ENCODE assay signal across 21 cellular contexts in the genomic region with DNA sequence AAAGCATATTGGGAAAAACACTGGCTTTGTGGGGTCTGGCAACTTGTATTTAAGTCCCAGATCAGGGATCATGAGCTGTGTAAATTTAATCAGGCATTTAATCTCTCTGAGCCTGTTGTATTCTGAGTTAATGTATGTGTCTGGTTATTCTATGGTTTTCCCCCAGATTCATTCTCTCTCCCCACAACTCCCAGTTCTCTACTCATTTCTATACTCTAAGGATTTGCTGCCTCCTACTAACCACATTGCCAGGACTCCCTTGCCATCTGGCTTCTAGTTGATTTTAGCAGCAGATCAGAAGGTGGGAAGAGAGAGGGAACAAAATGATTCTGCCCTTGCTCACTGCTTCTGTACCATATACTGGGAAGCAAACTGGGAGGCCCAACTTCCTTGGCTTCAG. TPM values are rescaled to one million over a fixed set of nuclear protein-coding genes. Genes with fewer than 3 reads are reported as not detected.
DNase-seq lines count a peak whose midpoint lies in the region; ATAC-seq and TF ChIP-seq lines count a peak whose summit lies in the region.
"Had no signal": no experiment of that assay in that cellular context is flagged by ENCODE, and none has a peak within 500 bp of the region (broad histone marks: within the 10 kb centered on the region; RNA-seq: fewer than 3 reads in every experiment).

No MANE protein-coding gene starts in this region.

- no peak overlapping the region for H3K4me3 Mint-ChIP-seq in stimulated activated effector memory CD8-positive, alpha-beta T cell treated with anti-CD3 and anti-CD28 coated beads, Interleukin-12 subunit alpha, Interleukin-12 subunit beta, amount 100 ng/mL, for 72 hours
- no peak overlapping the region for H3K4me3 Mint-ChIP-seq in endodermal cell
- H3K4me3 Mint-ChIP-seq: activated naive CD4-positive, alpha-beta T cell treated with anti-CD3 and anti-CD28 coated beads, Interleukin-2, amount 50 U/mL, for 24 hours had no signal

- no peaks in the 10 kb centered on the region for H3K9me3 ChIP-seq in mammary epithelial cell (replicated peaks; ENCODE audit: insufficient read depth, low read length)
- no peaks in the 10 kb centered on the region for H3K9me3 ChIP-seq in breast epithelium
- H3K9me3 ChIP-seq in endodermal cell (ENCODE audit: control insufficient read depth, low read length) = no peaks in the 10 kb centered on the region
- H3K9me3 ChIP-seq: colonic mucosa, psoas muscle, stomach had no signal

- no peak for TF ChIP-seq POLR2A in breast epithelium (IDR thresholded peaks at IDR 0.05)

- H4K20me1 ChIP-seq in mammary epithelial cell (ENCODE audit: insufficient read depth, low read length) = no peaks in the 10 kb centered on the region

- H3K4me2 ChIP-seq in mammary epithelial cell (ENCODE audit: insufficient read depth, low read depth, low read length) = no peak overlapping the region

- H3K79me2 ChIP-seq in mammary epithelial cell (ENCODE audit: insufficient read depth, low read length) = no peaks in the 10 kb centered on the region

- peaks cover 17% of the 10 kb centered on the region for H3K4me1 Mint-ChIP-seq in stimulated activated effector memory CD8-positive, alpha-beta T cell treated with anti-CD3 and anti-CD28 coated beads, Interleukin-12 subunit alpha, Interleukin-12 subunit beta, amount 100 ng/mL, for 72 hours
- no peaks in the 10 kb centered on the region for H3K4me1 Mint-ChIP-seq in endodermal cell

- intact Hi-C loops in mammary epithelial cell (cut with micrococcal nuclease) = no loop called here
- intact Hi-C loops in breast epithelium (cut with DNase I; ENCODE audit: low total_unique reads) = no loop called here

- H3K27me3 Mint-ChIP-seq in endodermal cell (ENCODE audit: insufficient read depth) = no peaks in the 10 kb centered on the region
- H3K27me3 Mint-ChIP-seq: activated naive CD4-positive, alpha-beta T cell treated with anti-CD3 and anti-CD28 coated beads, Interleukin-2, amount 50 U/mL, for 24 hours had no signal

- H3K4me3 ChIP-seq in mammary epithelial cell (replicated peaks in 1 of 3; ENCODE audit: insufficient read depth in 1 of 3, low read depth in 2 of 3, low read length in 3 of 3) (no peak overlapping the region), breast epithelium (no peak overlapping the region), endodermal cell (ENCODE audit: low read length) (no peak overlapping the region)
- H3K4me3 ChIP-seq: colonic mucosa, psoas muscle, skin epidermis, stomach had no signal

- peak; percentile 60 for ATAC-seq in HG02610 (IDR thresholded peaks at IDR 0.05; ENCODE audit: unreplicated experiment)
- ATAC-seq in stimulated activated effector memory CD8-positive, alpha-beta T cell treated with anti-CD3 and anti-CD28 coated beads, Interleukin-12 subunit alpha, Interleukin-12 subunit beta, amount 100 ng/mL, for 72 hours = peak; percentile 77
- no peak for ATAC-seq in GM19397 (IDR thresholded peaks at IDR 0.05; ENCODE audit: unreplicated experiment)
- ATAC-seq: HepG2, psoas muscle had no signal

- TF ChIP-seq CTCF in mammary epithelial cell (conservative IDR thresholded peaks at IDR 0.05 in 1 of 2, IDR thresholded peaks at IDR 0.05 in 1 of 2; ENCODE audit: extremely low read depth in 1 of 2, insufficient read depth in 1 of 2, low read depth in 1 of 2, low read length in 2 of 2) (no peak), breast epithelium (IDR thresholded peaks at IDR 0.05) (no peak), endodermal cell (conservative IDR thresholded peaks at IDR 0.05) (no peak)

- CTCF ChIA-PET in mammary epithelial cell (lab: Charles Lee; ENCODE audit: low non-redundant PET) = no interaction called here

- peaks cover 8% of the 10 kb centered on the region for H3K4me1 ChIP-seq in mammary epithelial cell (ENCODE audit: insufficient read depth, low read length)
- no peaks in the 10 kb centered on the region for H3K4me1 ChIP-seq in breast epithelium
- H3K4me1 ChIP-seq in endodermal cell (ENCODE audit: control insufficient read depth, insufficient read depth, low read length) = no peaks in the 10 kb centered on the region
- H3K4me1 ChIP-seq: colonic mucosa, psoas muscle, stomach had no signal

- H3K9ac ChIP-seq in mammary epithelial cell (ENCODE audit: insufficient read depth, low read length) = no peak overlapping the region
- H3K9ac ChIP-seq in endodermal cell (ENCODE audit: extremely low read depth, low read length, poor library complexity, severe bottlenecking) = no peak overlapping the region

- H3K9me3 Mint-ChIP-seq in stimulated activated effector memory CD8-positive, alpha-beta T cell treated with anti-CD3 and anti-CD28 coated beads, Interleukin-12 subunit alpha, Interleukin-12 subunit beta, amount 100 ng/mL, for 72 hours = no peaks in the 10 kb centered on the region
- no peaks in the 10 kb centered on the region for H3K9me3 Mint-ChIP-seq in endodermal cell
- H3K9me3 Mint-ChIP-seq: activated naive CD4-positive, alpha-beta T cell treated with anti-CD3 and anti-CD28 coated beads, Interleukin-2, amount 50 U/mL, for 24 hours had no signal

- in situ Hi-C loops in mammary epithelial cell (cut with MboI; ENCODE audit: low sequenced_read_pairs in 2 of 2) = no loop called here

- H3K36me3 Mint-ChIP-seq in stimulated activated effector memory CD8-positive, alpha-beta T cell treated with anti-CD3 and anti-CD28 coated beads, Interleukin-12 subunit alpha, Interleukin-12 subunit beta, amount 100 ng/mL, for 72 hours = peaks cover 1% of the 10 kb centered on the region
- H3K36me3 Mint-ChIP-seq in endodermal cell (ENCODE audit: low read depth) = no peaks in the 10 kb centered on the region
- H3K36me3 Mint-ChIP-seq: activated naive CD4-positive, alpha-beta T cell treated with anti-CD3 and anti-CD28 coated beads, Interleukin-2, amount 50 U/mL, for 24 hours had no signal

- no peaks in the 10 kb centered on the region for H3K36me3 ChIP-seq in mammary epithelial cell (ENCODE audit: insufficient read depth, low read length)
- no peaks in the 10 kb centered on the region for H3K36me3 ChIP-seq in breast epithelium
- no peaks in the 10 kb centered on the region for H3K36me3 ChIP-seq in endodermal cell (ENCODE audit: control insufficient read depth, insufficient read depth, low read length)
- H3K36me3 ChIP-seq: colonic mucosa, stomach had no signal

- DNase-seq in mammary epithelial cell (no peak), breast epithelium (ENCODE audit: low spot score in 2 of 2) (no peak), SK-N-DZ (ENCODE audit: low spot score) (peak; percentile 59), NCI-H2196 (lab: John Stamatoyannopoulos, UW; ENCODE audit: unreplicated experiment) (no peak), endodermal cell (no peak)
- DNase-seq in stimulated activated effector memory CD8-positive, alpha-beta T cell treated with anti-CD3 and anti-CD28 coated beads, Interleukin-12 subunit alpha, Interleukin-12 subunit beta, amount 100 ng/mL, for 72 hours (ENCODE audit: low spot score in 2 of 2) = no peak
- DNase-seq: colonic mucosa, HCEC 1CT, left cardiac atrium, midbrain, NCI-H1092 treated with DMSO at 0.1 percent for 48 hours, NCI-H2081, NCI-H510A, psoas muscle, stomach had no signal

- H3K27me3 ChIP-seq in mammary epithelial cell (ENCODE audit: insufficient read depth, low read length) (no peaks in the 10 kb centered on the region), breast epithelium (no peaks in the 10 kb centered on the region), endodermal cell (ENCODE audit: control insufficient read depth, insufficient read depth, low read length, poor library complexity, severe bottlenecking) (no peaks in the 10 kb centered on the region)
- H3K27me3 ChIP-seq: colonic mucosa, stomach had no signal

- no peak overlapping the region for H3K27ac ChIP-seq in mammary epithelial cell (ENCODE audit: insufficient read depth, low read depth, low read length)
- no peak overlapping the region for H3K27ac ChIP-seq in breast epithelium
- H3K27ac ChIP-seq in endodermal cell (ENCODE audit: low read depth, low read length) = no peak overlapping the region
- H3K27ac ChIP-seq: colonic mucosa, psoas muscle, skin epidermis, stomach had no signal

- peak overlapping the region; percentile 64 for H3K27ac Mint-ChIP-seq in stimulated activated effector memory CD8-positive, alpha-beta T cell treated with anti-CD3 and anti-CD28 coated beads, Interleukin-12 subunit alpha, Interleukin-12 subunit beta, amount 100 ng/mL, for 72 hours
- no peak overlapping the region for H3K27ac Mint-ChIP-seq in endodermal cell
- H3K27ac Mint-ChIP-seq: activated naive CD4-positive, alpha-beta T cell treated with anti-CD3 and anti-CD28 coated beads, Interleukin-2, amount 50 U/mL, for 24 hours had no signal

- no TSS peak for BruUV-seq in mammary epithelial cell (replicated peaks; lab: Mats Ljungman, UMichigan)

- dilution Hi-C loops in mammary epithelial cell (cut with HindIII; ENCODE audit: low sequenced_read_pairs) = no loop called here

- H2AFZ ChIP-seq in mammary epithelial cell (ENCODE audit: low read depth, low read length) = peak overlapping the region; percentile 30

RNA-seq across cellular contexts. Expression of gene S1PR1, which starts 31.4 kb away (rescaled TPM):
- 1 to 10 TPM; 3.7 to 4.2 TPM for total RNA-seq in mammary epithelial cell
- polyA plus RNA-seq in mammary epithelial cell = 11.5 TPM
- polyA minus RNA-seq in mammary epithelial cell = 16.4 TPM
- total RNA-seq in breast epithelium = 100 to 1,000 TPM in 1 of 3 donors, 10 to 100 TPM in 2; 28.2 to 133 (median 64.6) TPM
- not detected in 2 replicates for polyA plus RNA-seq in SK-N-DZ (2014; cell fraction: cytosol; rRNA removed)
- polyA plus RNA-seq in SK-N-DZ (2014; cell fraction: nucleus; rRNA removed) = 0.16 and 0.17 TPM in 2 replicates
- under 1 TPM; 0.35 to 0.53 TPM for total RNA-seq in endodermal cell
- polyA plus RNA-seq in endodermal cell (2013, experiment 1 of 2) = 12.1 TPM
- 7.9 TPM for polyA plus RNA-seq in endodermal cell (2013, experiment 2 of 2)
- total RNA-seq: HepG2 had no signal
- polyA plus RNA-seq: HepG2, neural cell had no signal

Comparison
In these comparisons a context has a peak if more than half of its experiments do, and no peak if none do; other contexts are left out.
1. RNA of gene S1PR1, which starts 31.4 kb away (total RNA-seq): 28.2 to 133 TPM in breast epithelium; 3.7 to 4.2 TPM in mammary epithelial cell and 0.35 to 0.53 TPM in endodermal cell; every median in the first group is over 4 times any median in the second.